8 cellular contexts compared by ENCODE assay signal in the genomic region with DNA sequence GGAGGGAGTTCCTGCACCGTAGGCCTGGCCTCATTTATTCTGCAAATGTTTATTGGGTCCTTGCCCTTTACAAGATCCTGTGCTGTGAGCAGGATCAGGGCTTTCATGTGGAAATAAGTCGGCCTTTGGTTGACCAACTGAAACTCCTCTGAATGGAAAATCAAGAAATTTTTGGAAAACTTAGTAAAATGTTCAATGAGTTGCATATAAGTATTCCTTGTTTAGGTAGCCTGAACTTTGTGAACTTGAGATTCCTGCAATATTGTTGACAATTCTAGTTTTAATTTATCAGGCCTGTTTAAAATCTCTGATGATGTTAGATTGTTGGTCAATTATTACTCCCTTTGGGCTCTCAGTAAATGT. TPM values are rescaled to one million over a fixed set of nuclear protein-coding genes. Genes with fewer than 3 reads are reported as not detected.
DNase-seq lines count a peak whose midpoint lies in the region; ATAC-seq, FAIRE-seq and TF ChIP-seq lines count a peak whose summit lies in the region.

No MANE protein-coding gene starts in this region.

- intact Hi-C loops in esophagus squamous epithelium (cut with DNase I) (no loop called here), pancreas (cut with DNase I) (no loop called here)

- no peaks in the 10 kb centered on the region for H3K9me3 ChIP-seq in CD8-positive, alpha-beta memory T cell (ENCODE audit: low read length)
- no peaks in the 10 kb centered on the region for H3K9me3 ChIP-seq in SJCRH30 (replicated peaks)
- H3K9me3 ChIP-seq in esophagus squamous epithelium: no peaks in the 10 kb centered on the region
- H3K9me3 ChIP-seq in pancreas: no peaks in the 10 kb centered on the region

- POLR2A ChIA-PET in CD8-positive, alpha-beta memory T cell (lab: Charles Lee): interaction anchor here (0.9 kb wide), 2 partner anchors 56 to 110 kb away, joined by 4 to 5 read pairs; partner anchors contain the start of gene HNRNPH1

- TF ChIP-seq CTCF in esophagus squamous epithelium (IDR thresholded peaks at IDR 0.05) (no peak), pancreas (IDR thresholded peaks at IDR 0.05) (no peak)

- peak overlapping the region; percentile 92 to 99 (median 95) for H3K4me3 Mint-ChIP-seq in CD8-positive, alpha-beta memory T cell

- 0% methylated on average over 1 to 2 of the region's 2 CpGs for WGBS in esophagus squamous epithelium, 2 donors
- WGBS in pancreas, 2 donors: 1 to 2% methylated on average over 2 of the region's 2 CpGs

- peak in 1 of 5 donors; percentile 1 for DNase-seq in CD8-positive, alpha-beta memory T cell
- no peak for DNase-seq in SJCRH30
- DNase-seq in esophagus squamous epithelium (lab: John Stamatoyannopoulos, UW): no peak
- DNase-seq in pancreas: no peak
- DNase-seq in activated CD4-positive, CD25-positive, alpha-beta regulatory T cell treated with anti-CD3 and anti-CD28 coated beads, Interleukin-2, amount 50 U/mL, for 72 hours: no peak
- no peak for DNase-seq in GM12891 (ENCODE audit: insufficient read length, low spot score)
- no peak for DNase-seq in 8988T

- H3K36me3 Mint-ChIP-seq in CD8-positive, alpha-beta memory T cell: peaks cover 0 to 50% (median 14%) of the 10 kb centered on the region in 3 donors

- peaks cover 47 to 61% (median 59%) of the 10 kb centered on the region in 3 donors for H3K4me1 Mint-ChIP-seq in CD8-positive, alpha-beta memory T cell

- H3K9me3 Mint-ChIP-seq in CD8-positive, alpha-beta memory T cell: no peaks in the 10 kb centered on the region

- peak overlapping the region; percentile 69 for H3K4me3 ChIP-seq in CD8-positive, alpha-beta memory T cell (ENCODE audit: low read length)
- H3K4me3 ChIP-seq in SJCRH30 (peak overlapping the region; percentile 76), esophagus squamous epithelium (peak overlapping the region; percentile 67 to 98 (median 90)), pancreas (peak overlapping the region; percentile 55 to 90 (median 85))

- H3K27ac ChIP-seq in CD8-positive, alpha-beta memory T cell (ENCODE audit: low read depth, low read length): peak overlapping the region; percentile 89
- peak overlapping the region; percentile 23; the same call in 1 of the 2 replicates for H3K27ac ChIP-seq in SJCRH30
- H3K27ac ChIP-seq in esophagus squamous epithelium: peak overlapping the region; percentile 89 to 99 (median 96)
- peak overlapping the region in 2 of 4 donors; percentile 89 to 90 for H3K27ac ChIP-seq in pancreas

- ATAC-seq in pancreas (no peak), GM21737 (IDR thresholded peaks at IDR 0.05; ENCODE audit: unreplicated experiment) (no peak)

- CTCF ChIA-PET in CD8-positive, alpha-beta memory T cell (lab: Charles Lee): no interaction called here

- TF ChIP-seq POLR2A in esophagus squamous epithelium (IDR thresholded peaks at IDR 0.05): no peak
- TF ChIP-seq POLR2A in GM12891 (IDR thresholded peaks at IDR 0.05; ENCODE audit: low read depth, low read length): no peak

- FAIRE-seq in pancreas (lab: Jason Lieb, UNC) (no peak), GM12891 (lab: Jason Lieb, UNC) (no peak)

- H3K27me3 Mint-ChIP-seq in CD8-positive, alpha-beta memory T cell: no peaks in the 10 kb centered on the region

- peak overlapping the region; percentile 94 to 98 (median 96) for H3K27ac Mint-ChIP-seq in CD8-positive, alpha-beta memory T cell

- H3K36me3 ChIP-seq in CD8-positive, alpha-beta memory T cell (ENCODE audit: insufficient read depth, low read length): peaks cover 16% of the 10 kb centered on the region
- peaks cover 34% of the 10 kb centered on the region for H3K36me3 ChIP-seq in SJCRH30
- H3K36me3 ChIP-seq in esophagus squamous epithelium: peaks cover 0 to 47% (median 10%) of the 10 kb centered on the region in 3 donors
- peaks cover under 1 to 17% (median 7%) of the 10 kb centered on the region in 3 donors for H3K36me3 ChIP-seq in pancreas

- no peaks in the 10 kb centered on the region for H3K27me3 ChIP-seq in CD8-positive, alpha-beta memory T cell (ENCODE audit: insufficient read depth, low read length, poor library complexity, severe bottlenecking)
- H3K27me3 ChIP-seq in SJCRH30 (no peaks in the 10 kb centered on the region), esophagus squamous epithelium (no peaks in the 10 kb centered on the region), pancreas (no peaks in the 10 kb centered on the region)

- H3K4me1 ChIP-seq in CD8-positive, alpha-beta memory T cell (ENCODE audit: insufficient read depth, low read length): peaks cover 47% of the 10 kb centered on the region
- H3K4me1 ChIP-seq in SJCRH30: peaks cover 6% of the 10 kb centered on the region; the same call in 1 of the 2 replicates
- peaks cover 15 to 65% (median 30%) of the 10 kb centered on the region in 3 donors for H3K4me1 ChIP-seq in esophagus squamous epithelium
- peaks cover 8 to 38% (median 26%) of the 10 kb centered on the region in 3 donors for H3K4me1 ChIP-seq in pancreas

TF ChIP-seq in GM12891, 5 proteins besides CTCF, POLR2A, EP300 and RAD21:
- TF ChIP-seq PAX5 (IDR thresholded peaks at IDR 0.05; ENCODE audit: insufficient read depth, low read length, severe bottlenecking): no peak
- no peak for TF ChIP-seq POU2F2 (IDR thresholded peaks at IDR 0.05; ENCODE audit: low read depth, low read length)
- no peak for TF ChIP-seq TAF1 (IDR thresholded peaks at IDR 0.05; ENCODE audit: low read depth, low read length)
- no peak for TF ChIP-seq SPI1 (IDR thresholded peaks at IDR 0.05; ENCODE audit: low read depth, low read length)
- no peak for TF ChIP-seq POLR2AphosphoS5 (IDR thresholded peaks at IDR 0.05; ENCODE audit: low read depth, low read length)

RNA-seq across cellular contexts. Expression of gene MAML1, which starts 1.1 kb away (rescaled TPM):
- total RNA-seq in CD8-positive, alpha-beta memory T cell: 10 to 100 TPM; 30.4 to 30.9 TPM
- 9.1 TPM for polyA plus RNA-seq in CD8-positive, alpha-beta memory T cell
- 25.0 and 25.1 TPM in 2 replicates for total RNA-seq in SJCRH30 (2014; rRNA removed; shearing (Covaris generic))
- total RNA-seq in esophagus squamous epithelium: 10 to 100 TPM; 16.6 to 29.0 (median 17.9) TPM
- total RNA-seq in pancreas: 10 to 100 TPM; 10.7 to 18.0 (median 11.5) TPM
- polyA plus RNA-seq in pancreas: 1 to 10 TPM; 7.1 TPM
- polyA plus RNA-seq in GM12891 (2012; ENCODE audit: low read depth, missing spikeins): 7.9 TPM

RNA-seq across cellular contexts. Expression of gene CANX, which starts 35.0 kb away (rescaled TPM):
- 100 to 1,000 TPM; 694 to 710 TPM for total RNA-seq in CD8-positive, alpha-beta memory T cell
- polyA plus RNA-seq in CD8-positive, alpha-beta memory T cell: 283 TPM
- 453 and 506 TPM in 2 replicates for total RNA-seq in SJCRH30 (2014; rRNA removed; shearing (Covaris generic))
- 100 to 1,000 TPM; 200 to 321 (median 252) TPM for total RNA-seq in esophagus squamous epithelium
- 100 to 1,000 TPM; 353 to 633 (median 516) TPM for total RNA-seq in pancreas
- 100 to 1,000 TPM in 1 of 2 donors, 10 to 100 TPM in 1; 66.3 to 117 TPM for polyA plus RNA-seq in pancreas
- polyA plus RNA-seq in GM12891 (2012; ENCODE audit: low read depth, missing spikeins): 191 TPM

RNA-seq across cellular contexts. Expression of gene CBY3, which starts 52.9 kb away (rescaled TPM):
- under 1 TPM; 0.57 to 0.91 TPM for total RNA-seq in CD8-positive, alpha-beta memory T cell
- polyA plus RNA-seq in CD8-positive, alpha-beta memory T cell: not detected
- not detected in 2 replicates for total RNA-seq in SJCRH30 (2014; rRNA removed; shearing (Covaris generic))
- total RNA-seq in esophagus squamous epithelium: not detected
- not detected for total RNA-seq in pancreas
- polyA plus RNA-seq in pancreas: not detected
- polyA plus RNA-seq in GM12891 (2012; ENCODE audit: low read depth, missing spikeins): 0.46 TPM
